ENCODE assay signal across 1 cellular context in the genomic region with DNA sequence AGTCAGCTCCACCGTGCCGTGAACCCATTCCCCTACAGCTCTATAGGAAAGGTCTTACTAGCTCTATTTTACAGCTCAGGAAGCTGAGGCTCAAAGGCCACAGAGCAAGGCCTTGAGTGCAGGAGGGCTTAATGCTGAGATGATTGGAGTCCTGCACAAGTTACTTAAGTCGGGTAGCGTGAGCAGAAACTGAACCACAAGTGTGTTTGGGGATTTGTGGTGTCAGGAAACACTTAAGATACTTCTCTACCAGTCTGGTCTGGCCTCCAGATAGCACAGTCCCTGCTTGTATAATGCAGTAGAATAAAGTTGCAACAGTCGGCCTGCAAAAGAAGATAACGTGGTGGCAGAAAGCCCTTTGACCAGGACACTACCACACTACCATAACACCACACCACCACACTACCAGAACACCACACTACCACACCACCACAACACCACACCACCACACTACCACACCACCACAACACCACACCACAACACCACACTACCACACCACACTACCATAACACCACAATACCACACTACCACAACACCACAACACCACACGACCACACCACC.
TF ChIP-seq lines count a peak whose summit lies in the region.

No MANE protein-coding gene starts in this region.

TF ChIP-seq in SK-N-SH treated with all-trans-retinoic acid at 6 μM for 48 hours, 23 proteins besides CTCF, POLR2A, EP300 and RAD21 (continued from another document):
- TF ChIP-seq, protein P1, sequence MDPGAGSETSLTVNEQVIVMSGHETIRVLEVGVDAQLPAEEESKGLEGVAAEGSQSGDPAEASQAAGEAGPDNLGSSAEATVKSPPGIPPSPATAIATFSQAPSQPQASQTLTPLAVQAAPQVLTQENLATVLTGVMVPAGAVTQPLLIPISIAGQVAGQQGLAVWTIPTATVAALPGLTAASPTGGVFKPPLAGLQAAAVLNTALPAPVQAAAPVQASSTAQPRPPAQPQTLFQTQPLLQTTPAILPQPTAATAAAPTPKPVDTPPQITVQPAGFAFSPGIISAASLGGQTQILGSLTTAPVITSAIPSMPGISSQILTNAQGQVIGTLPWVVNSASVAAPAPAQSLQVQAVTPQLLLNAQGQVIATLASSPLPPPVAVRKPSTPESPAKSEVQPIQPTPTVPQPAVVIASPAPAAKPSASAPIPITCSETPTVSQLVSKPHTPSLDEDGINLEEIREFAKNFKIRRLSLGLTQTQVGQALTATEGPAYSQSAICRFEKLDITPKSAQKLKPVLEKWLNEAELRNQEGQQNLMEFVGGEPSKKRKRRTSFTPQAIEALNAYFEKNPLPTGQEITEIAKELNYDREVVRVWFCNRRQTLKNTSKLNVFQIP (CRISPR knock-in tag; IDR thresholded peaks at IDR 0.05; ENCODE audit: borderline replicate concordance, low read depth), result no peak
- no peak for TF ChIP-seq BACH2 (CRISPR knock-in tag; IDR thresholded peaks at IDR 0.05; ENCODE audit: borderline replicate concordance)
- TF ChIP-seq TOX (CRISPR knock-in tag; IDR thresholded peaks at IDR 0.05; ENCODE audit: borderline replicate concordance), result no peak
- TF ChIP-seq, protein P2, sequence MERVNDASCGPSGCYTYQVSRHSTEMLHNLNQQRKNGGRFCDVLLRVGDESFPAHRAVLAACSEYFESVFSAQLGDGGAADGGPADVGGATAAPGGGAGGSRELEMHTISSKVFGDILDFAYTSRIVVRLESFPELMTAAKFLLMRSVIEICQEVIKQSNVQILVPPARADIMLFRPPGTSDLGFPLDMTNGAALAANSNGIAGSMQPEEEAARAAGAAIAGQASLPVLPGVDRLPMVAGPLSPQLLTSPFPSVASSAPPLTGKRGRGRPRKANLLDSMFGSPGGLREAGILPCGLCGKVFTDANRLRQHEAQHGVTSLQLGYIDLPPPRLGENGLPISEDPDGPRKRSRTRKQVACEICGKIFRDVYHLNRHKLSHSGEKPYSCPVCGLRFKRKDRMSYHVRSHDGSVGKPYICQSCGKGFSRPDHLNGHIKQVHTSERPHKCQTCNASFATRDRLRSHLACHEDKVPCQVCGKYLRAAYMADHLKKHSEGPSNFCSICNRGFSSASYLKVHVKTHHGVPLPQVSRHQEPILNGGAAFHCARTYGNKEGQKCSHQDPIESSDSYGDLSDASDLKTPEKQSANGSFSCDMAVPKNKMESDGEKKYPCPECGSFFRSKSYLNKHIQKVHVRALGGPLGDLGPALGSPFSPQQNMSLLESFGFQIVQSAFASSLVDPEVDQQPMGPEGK (CRISPR knock-in tag; IDR thresholded peaks at IDR 0.05; ENCODE audit: borderline replicate concordance), result no peak
- no peak for TF ChIP-seq CSDC2 (CRISPR knock-in tag; IDR thresholded peaks at IDR 0.05)
- TF ChIP-seq TCF4 (CRISPR knock-in tag; IDR thresholded peaks at IDR 0.05; ENCODE audit: borderline replicate concordance), result no peak
- no peak for TF ChIP-seq ZFP30 (CRISPR knock-in tag; IDR thresholded peaks at IDR 0.05)
- no peak for TF ChIP-seq RARB (CRISPR knock-in tag; IDR thresholded peaks at IDR 0.05)
- no peak for TF ChIP-seq ARNTL (CRISPR knock-in tag; IDR thresholded peaks at IDR 0.05; ENCODE audit: borderline replicate concordance, low read depth)
- TF ChIP-seq SNAI2 (CRISPR knock-in tag; IDR thresholded peaks at IDR 0.05), result no peak
- TF ChIP-seq ZNF70 (CRISPR knock-in tag; IDR thresholded peaks at IDR 0.05), result no peak
- TF ChIP-seq ZFP3 (CRISPR knock-in tag; IDR thresholded peaks at IDR 0.05), result no peak
- no peak for TF ChIP-seq PPARA (CRISPR knock-in tag; IDR thresholded peaks at IDR 0.05; ENCODE audit: borderline replicate concordance)
- TF ChIP-seq GLIS3 (CRISPR knock-in tag; IDR thresholded peaks at IDR 0.05), result no peak
- no peak for TF ChIP-seq ISL1 (CRISPR knock-in tag; IDR thresholded peaks at IDR 0.05)
TF ChIP-seq in SK-N-SH treated with all-trans-retinoic acid at 6 μM for 48 hours: peak in this region for 0.
